Comparison of ENCODE assay signal across 18 cellular contexts in the genomic region with DNA sequence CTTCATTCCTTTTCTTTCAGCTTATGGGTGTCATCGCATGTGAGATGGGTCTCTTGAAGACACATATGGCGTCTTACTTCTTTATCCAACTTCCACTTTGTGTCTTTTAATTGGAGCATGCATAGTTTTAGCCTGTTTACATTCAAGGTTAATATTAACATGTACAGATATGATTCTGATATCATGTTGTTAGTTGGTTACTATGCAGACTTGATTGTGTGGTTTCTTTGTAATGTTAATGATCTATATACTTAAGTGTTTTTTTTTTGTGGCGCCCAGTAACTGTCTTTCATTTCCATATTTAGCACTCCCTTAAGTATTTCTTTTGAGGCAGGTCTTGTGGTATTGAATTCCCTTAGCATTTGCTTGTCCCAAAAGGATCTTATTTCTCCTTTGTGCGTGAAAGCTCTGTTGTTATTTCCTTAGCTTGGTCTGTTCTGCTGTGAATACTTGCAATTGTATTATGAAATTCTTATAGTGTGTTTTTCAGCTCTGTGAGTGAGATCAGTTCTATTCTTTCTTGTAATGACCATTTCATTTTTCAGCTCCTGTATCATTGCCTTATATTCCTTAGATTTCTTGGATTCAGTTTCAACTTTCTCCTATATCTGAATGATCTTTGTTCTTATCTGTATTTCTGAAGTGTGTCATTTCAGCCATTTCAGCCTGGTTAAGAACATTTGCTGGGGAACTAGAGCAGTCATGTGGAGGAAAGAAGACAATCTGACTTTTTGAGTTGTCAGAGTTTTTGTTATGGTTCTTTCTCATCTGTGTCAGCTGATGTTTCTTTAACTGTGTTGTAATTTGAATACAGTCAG.
DNase-seq lines count a peak whose midpoint lies in the region; ATAC-seq lines count a peak whose summit lies in the region.
"Had no signal": no experiment of that assay in that cellular context is flagged by ENCODE, and none has a peak within 500 bp of the region (broad histone marks: within the 10 kb centered on the region; RNA-seq: fewer than 3 reads in every experiment).

No MANE protein-coding gene starts in this region.

- no peaks in the 10 kb centered on the region for H3K36me3 ChIP-seq in BLaER1

- peak overlapping the region; percentile 10; the same call in 1 of the 2 replicates for H3K4me2 ChIP-seq in BLaER1
- H3K4me2 ChIP-seq: GM23338 had no signal

- no peaks in the 10 kb centered on the region for H4K20me1 ChIP-seq in BLaER1

- peaks cover 3% of the 10 kb centered on the region; the same call in 1 of the 2 replicates for H3K9me3 ChIP-seq in BLaER1

- peaks cover 9% of the 10 kb centered on the region; the same call in 1 of the 2 replicates for H3K4me1 ChIP-seq in BLaER1

- H3K27ac ChIP-seq in BLaER1, result no peak overlapping the region
- H3K27ac ChIP-seq: HL-60 had no signal

- H3K27me3 ChIP-seq in BLaER1, result no peaks in the 10 kb centered on the region

- DNase-seq in LHCN-M2 (ENCODE audit: low read depth), result peak; percentile 39
- peak; percentile 74 for DNase-seq in foreskin melanocyte
- no peak for DNase-seq in stimulated activated CD4-positive, alpha-beta T cell treated with anti-CD3 and anti-CD28 coated beads, Interleukin-2, amount 100 ng/mL, for 48 hours
- no peak for DNase-seq in HK-2 (ENCODE audit: unreplicated experiment)
- DNase-seq in activated CD4-positive, alpha-beta T cell treated with anti-CD3 and anti-CD28 coated beads, Interleukin-2, amount 50 U/mL, for 48 hours, result no peak
- DNase-seq: 8988T; ACHN; CD8-positive, alpha-beta T cell; COR-L47; DMS153; DMS79 treated with DMSO at 0.1 percent for 48 hours; EL; H7 had no signal

- H3K9ac ChIP-seq in BLaER1, result no peak overlapping the region

- ATAC-seq in GM18907 (IDR thresholded peaks at IDR 0.05; ENCODE audit: unreplicated experiment) (peak; percentile 52), HG02973 (IDR thresholded peaks at IDR 0.05; ENCODE audit: unreplicated experiment) (no peak)
- ATAC-seq: CD8-positive, alpha-beta T cell; GM23338 had no signal

- no peak overlapping the region for H3K4me3 ChIP-seq in BLaER1
- H3K4me3 ChIP-seq: GM23338 had no signal

Comparison
In these comparisons a context has a peak if more than half of its experiments do, and no peak if none do; other contexts are left out.
1. DNase-seq: peak in LHCN-M2 (single experiment) and foreskin melanocyte (single experiment); none in stimulated activated CD4-positive, alpha-beta T cell treated with anti-CD3 and anti-CD28 coated beads, Interleukin-2, amount 100 ng/mL, for 48 hours (0 of 2), HK-2 (single experiment) and activated CD4-positive, alpha-beta T cell treated with anti-CD3 and anti-CD28 coated beads, Interleukin-2, amount 50 U/mL, for 48 hours (0 of 2).